Comparison of ENCODE assay signal across 8 cellular contexts in the genomic region with DNA sequence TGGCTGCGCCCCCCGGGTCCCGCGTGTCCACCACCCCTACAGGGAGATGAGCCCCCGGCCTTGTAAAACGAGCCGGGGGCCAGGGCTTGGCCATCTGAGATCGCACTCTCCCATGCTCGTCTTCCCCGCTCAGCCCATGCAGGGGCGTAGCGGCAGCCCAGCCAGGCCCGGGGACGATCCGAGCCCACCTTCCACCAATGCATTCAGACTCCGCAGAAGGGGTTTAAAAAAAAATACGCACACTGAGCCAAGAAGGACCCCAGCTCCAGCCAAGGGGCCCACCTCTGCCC. TPM values are rescaled to one million over a fixed set of nuclear protein-coding genes. Genes with fewer than 3 reads are reported as not detected.
DNase-seq lines count a peak whose midpoint lies in the region; ATAC-seq, FAIRE-seq and TF ChIP-seq lines count a peak whose summit lies in the region.

No MANE protein-coding gene starts in this region.

- peak overlapping the region; percentile 99 for H3K27ac Mint-ChIP-seq in MCF 10A (ENCODE audit: low read depth, unreplicated experiment)

- peak overlapping the region; percentile 87 for H3K4me2 ChIP-seq in keratinocyte (ENCODE audit: control insufficient read depth, extremely low read depth, insufficient read depth, low read depth, low read length)

- H3K4me3 Mint-ChIP-seq in MCF 10A (ENCODE audit: unreplicated experiment) = peak overlapping the region; percentile 89

- no peaks in the 10 kb centered on the region for H3K79me2 ChIP-seq in keratinocyte (ENCODE audit: control insufficient read depth, insufficient read depth, low read length)

- peaks cover 26% of the 10 kb centered on the region for H3K4me1 ChIP-seq in keratinocyte (ENCODE audit: control insufficient read depth, extremely low read depth, insufficient read depth, low read length)

- TF ChIP-seq CTCF in RWPE1 (conservative IDR thresholded peaks at IDR 0.05; ENCODE audit: low read depth) = no peak
- TF ChIP-seq CTCF in MCF 10A (IDR thresholded peaks at IDR 0.05; ENCODE audit: unreplicated experiment) = no peak
- no peak for TF ChIP-seq CTCF in keratinocyte (optimal IDR thresholded peaks at IDR 0.05 in 1 of 3, IDR thresholded peaks at IDR 0.05 in 1 of 3, conservative IDR thresholded peaks at IDR 0.05 in 1 of 3; ENCODE audit: extremely low read depth in 1 of 3, insufficient read depth in 2 of 3, low read length in 3 of 3)

- no peaks in the 10 kb centered on the region for H4K20me1 ChIP-seq in keratinocyte (ENCODE audit: control insufficient read depth, extremely low read depth, insufficient read depth, low read length)

- no peak for FAIRE-seq in keratinocyte (lab: Jason Lieb, UNC)

- POLR2A ChIA-PET in RWPE1 (lab: Yijun Ruan, JAX; ENCODE audit: low non-redundant PET) (no interaction called here), MCF 10A (lab: Yijun Ruan, JAX) (interaction anchor here (0.7 to 3.7 kb wide), 21 partner anchors 9 to 571 kb away, joined by 3 to 35 read pairs (median 6); a partner anchor contains a TSS)

- no peaks in the 10 kb centered on the region for H3K27me3 Mint-ChIP-seq in MCF 10A (ENCODE audit: insufficient read depth, unreplicated experiment)

- dilution Hi-C loops in keratinocyte (cut with MboI; ENCODE audit: extremely low pct_ligation_motif_present, low sequenced_read_pairs) = no loop called here

- H3K4me1 Mint-ChIP-seq in MCF 10A (ENCODE audit: insufficient read depth, unreplicated experiment) = peaks cover 33% of the 10 kb centered on the region

- peak overlapping the region; percentile 91 for H3K9ac ChIP-seq in keratinocyte (ENCODE audit: control insufficient read depth, extremely low read depth, insufficient read depth, low read length)

- ATAC-seq in HG02943 (IDR thresholded peaks at IDR 0.05; ENCODE audit: low read depth, unreplicated experiment) = peak; percentile 21

- intact Hi-C loops in MCF 10A (cut with micrococcal nuclease) = loop anchor here (1.0 to 5.0 kb wide), 6 partner anchors 54 to 578 kb away; no protein-coding TSS in a partner anchor

- no peaks in the 10 kb centered on the region for H3K36me3 ChIP-seq in keratinocyte (ENCODE audit: control insufficient read depth in 2 of 2, extremely low read depth in 1 of 2, insufficient read depth in 2 of 2, low read length in 2 of 2)

- CTCF ChIA-PET in RWPE1 (lab: Yijun Ruan, JAX) (interaction anchor here (0.6 to 2.0 kb wide), 7 partner anchors 26 to 833 kb away, joined by 3 to 9 read pairs (median 3); no protein-coding TSS in a partner anchor), MCF 10A (lab: Yijun Ruan, JAX) (interaction anchor here (0.5 to 5.0 kb wide), 27 partner anchors 8 to 1200 kb away, joined by 3 to 28 read pairs (median 4); no protein-coding TSS in a partner anchor)

- H3K27me3 ChIP-seq in keratinocyte (ENCODE audit: control insufficient read depth, extremely low read depth, insufficient read depth, low read length) = no peaks in the 10 kb centered on the region

- BruUV-seq in MCF 10A (replicated peaks; lab: Mats Ljungman, UMichigan) = no TSS peak

- H3K27ac ChIP-seq in RWPE1 = peak overlapping the region; percentile 96
- H3K27ac ChIP-seq in keratinocyte (ENCODE audit: control insufficient read depth, insufficient read depth, low read length) = peak overlapping the region; percentile 99

- H3K4me3 ChIP-seq in keratinocyte (ENCODE audit: control insufficient read depth in 2 of 3, extremely low read depth in 1 of 3, insufficient read depth in 2 of 3, low read depth in 1 of 3, low read length in 3 of 3) = peak overlapping the region; percentile 60 to 97 (median 93)

- no peaks in the 10 kb centered on the region for H3K9me1 ChIP-seq in keratinocyte (ENCODE audit: control insufficient read depth, extremely low read depth, insufficient read depth, low read length)

- H3K9me3 Mint-ChIP-seq in MCF 10A (ENCODE audit: unreplicated experiment) = no peaks in the 10 kb centered on the region

- H3K36me3 Mint-ChIP-seq in MCF 10A (ENCODE audit: insufficient read depth, unreplicated experiment) = peaks cover 20% of the 10 kb centered on the region

- DNase-seq in NCI-H82 (lab: John Stamatoyannopoulos, UW) (peak; percentile 88), NCI-H82 treated with DMSO at 0.1 percent for 48 hours (lab: John Stamatoyannopoulos, UW; ENCODE audit: unreplicated experiment) (no peak), RWPE1 (ENCODE audit: low spot score) (no peak), MCF 10A (ENCODE audit: unreplicated experiment) (no peak), keratinocyte (ENCODE audit: low read depth, low spot score) (no peak), islet precursor cell (no peak)
- peak; percentile 26 for DNase-seq in stimulated activated CD4-positive, alpha-beta T cell treated with anti-CD3 and anti-CD28 coated beads, Interleukin-4, amount 100 ng/mL, for 24 hours

- no peaks in the 10 kb centered on the region for H3K9me3 ChIP-seq in keratinocyte (ENCODE audit: control insufficient read depth, low read depth, low read length)

- peak overlapping the region; percentile 53 for H2AFZ ChIP-seq in keratinocyte (ENCODE audit: control insufficient read depth, low read length)

RNA-seq across cellular contexts. Expression of a gene that starts 0.3 kb away (rescaled TPM):
- 5.3 and 5.9 TPM in 2 replicates for total RNA-seq in MCF 10A (2022)
- polyA plus RNA-seq in keratinocyte = 19.2 to 40.2 TPM (median 34.2 TPM) in 3 replicates
- 20.4 TPM for polyA plus RNA-seq in keratinocyte (2011; ENCODE audit: low read depth)
- polyA plus RNA-seq in keratinocyte (2011; cell fraction: cytosol; rRNA removed) = 24.1 and 36.5 TPM in 2 replicates
- polyA plus RNA-seq in keratinocyte (2011; cell fraction: nucleus; rRNA removed) = 36.9 and 40.3 TPM in 2 replicates
- 10.9 and 13.0 TPM in 2 replicates for polyA plus RNA-seq in keratinocyte (2012; ENCODE audit: low replicate concordance)
- polyA minus RNA-seq in keratinocyte = 0.82 to 15.2 TPM (median 8.9 TPM) in 3 replicates
- 5.9 TPM for polyA minus RNA-seq in keratinocyte (2011; cell fraction: cytosol; rRNA and poly(A)+ RNA removed)
- polyA minus RNA-seq in keratinocyte (2011; cell fraction: nucleus; rRNA and poly(A)+ RNA removed) = 2.8 and 5.1 TPM in 2 replicates

Comparison
In these comparisons a context has a peak if more than half of its experiments do, and no peak if none do; other contexts are left out.
1. DNase-seq: peak in NCI-H82 (single experiment) and stimulated activated CD4-positive, alpha-beta T cell treated with anti-CD3 and anti-CD28 coated beads, Interleukin-4, amount 100 ng/mL, for 24 hours (single experiment); none in NCI-H82 treated with DMSO at 0.1 percent for 48 hours (single experiment), RWPE1 (single experiment), MCF 10A (single experiment), keratinocyte (single experiment) and islet precursor cell (single experiment).